In the genomic region with DNA sequence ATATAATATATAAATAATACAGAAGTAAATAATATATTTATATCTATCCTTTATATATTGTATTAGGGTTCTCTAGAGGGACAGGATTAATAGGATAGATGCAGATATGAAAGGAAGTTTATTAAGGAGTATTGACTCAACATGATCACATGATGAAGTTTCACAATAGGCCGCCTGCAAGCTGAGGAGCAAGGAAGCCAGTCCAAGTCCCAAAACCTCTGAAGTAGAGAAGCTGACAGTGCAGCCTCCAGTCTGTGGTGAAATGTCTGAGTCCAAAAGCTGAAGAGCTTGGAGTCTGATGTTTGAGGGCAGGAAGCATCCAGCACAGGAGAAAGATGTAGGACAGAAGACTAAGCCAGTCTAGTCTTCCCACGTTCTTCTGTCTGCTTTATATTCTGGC, we compare ENCODE assay signal across 13 cellular contexts. TPM values are rescaled to one million over a fixed set of nuclear protein-coding genes. Genes with fewer than 3 reads are reported as not detected.
A peak's percentile ranks its signal among the peaks of the same experiment; 100 is the strongest.
DNase-seq lines count a peak whose midpoint lies in the region; ATAC-seq and TF ChIP-seq lines count a peak whose summit lies in the region.
"Had no signal": no experiment of that assay in that cellular context is flagged by ENCODE, and none has a peak within 500 bp of the region (broad histone marks: within the 10 kb centered on the region; RNA-seq: fewer than 3 reads in every experiment).

No MANE protein-coding gene starts in this region.

- no peaks in the 10 kb centered on the region for H3K36me3 ChIP-seq in lung (ENCODE audit: control insufficient read depth in 2 of 2, insufficient read depth in 2 of 2, low read length in 2 of 2)
- H3K36me3 ChIP-seq: cardiac muscle cell had no signal

- no peak overlapping the region for H3K27ac ChIP-seq in lung (ENCODE audit: low read depth in 1 of 2, low read length in 1 of 2)
- H3K27ac ChIP-seq: cardiac muscle cell had no signal

- H3K4me3 ChIP-seq in epithelial cell of esophagus (ENCODE audit: low read length) (no peak overlapping the region), lung (no peak overlapping the region)
- H3K4me3 ChIP-seq: cardiac muscle cell had no signal

- H3K4me1 ChIP-seq in lung (ENCODE audit: control insufficient read depth in 2 of 2, insufficient read depth in 2 of 2, low read length in 2 of 2) = no peaks in the 10 kb centered on the region

- no peaks in the 10 kb centered on the region for H3K9me3 ChIP-seq in lung (ENCODE audit: control insufficient read depth in 2 of 2, insufficient read depth in 1 of 2, low read length in 1 of 2)

- no peak for ATAC-seq in lung (ENCODE audit: insufficient read depth, low FRiP score)
- ATAC-seq: Panc1, WTC11 had no signal

- no peak for TF ChIP-seq CTCF in epithelial cell of esophagus (IDR thresholded peaks at IDR 0.05; ENCODE audit: insufficient read depth, low read depth, low read length, missing control alignments)
- TF ChIP-seq CTCF in lung (IDR thresholded peaks at IDR 0.05; ENCODE audit: control extremely low read depth, extremely low read depth) = no peak

- 40 to 59% methylated on average over 2 of the region's 2 CpGs for WGBS in lung, 2 donors

- no peaks in the 10 kb centered on the region for H3K27me3 ChIP-seq in lung (ENCODE audit: control insufficient read depth, insufficient read depth)
- H3K27me3 ChIP-seq: cardiac muscle cell had no signal

- DNase-seq in AG08395 (ENCODE audit: low spot score) (peak; percentile 40), MV-4-11 (lab: John Stamatoyannopoulos, UW) (peak; percentile 67), epithelial cell of esophagus (ENCODE audit: low read depth) (peak; percentile 80), lung (ENCODE audit: low spot score) (peak; percentile 49), glomerular visceral epithelial cell (ENCODE audit: extremely low spot score) (no peak), NCI-H1930 (lab: John Stamatoyannopoulos, UW) (no peak), nucleus accumbens (lab: John Stamatoyannopoulos, UW) (no peak)
- DNase-seq in stimulated activated CD4-positive, alpha-beta T cell treated with anti-CD3 and anti-CD28 coated beads, Interleukin-2, amount 100 ng/mL, for 24 hours = no peak
- DNase-seq: activated T-cell treated with anti-CD3 and anti-CD28 coated beads, Interleukin-2, amount 50 U/mL, for 24 hours had no signal

RNA-seq across cellular contexts. Expression of a gene that starts 24.9 kb away (rescaled TPM):
- under 1 TPM in 1 of 2 donors, not detected in 1; 0.52 TPM for total RNA-seq in lung
- 1 to 10 TPM in 1 of 2 donors, under 1 TPM in 1; 0.26 to 1.7 TPM for polyA plus RNA-seq in lung
- total RNA-seq: frontal cortex had no signal

RNA-seq across cellular contexts. Expression of a gene that starts 43.6 kb away (rescaled TPM):
- 10 to 100 TPM; 27.0 to 76.0 TPM for total RNA-seq in lung
- polyA plus RNA-seq in lung = 10 to 100 TPM; 41.2 to 51.7 TPM

RNA-seq across cellular contexts. Expression of a gene that starts 46.4 kb away (rescaled TPM):
- total RNA-seq in lung = not detected
- not detected for polyA plus RNA-seq in lung
- total RNA-seq: frontal cortex, WTC11 had no signal

Comparison
In these comparisons a context has a peak if more than half of its experiments do, and no peak if none do; other contexts are left out.
1. DNase-seq: peak in AG08395 (single experiment), MV-4-11 (single experiment), epithelial cell of esophagus (single experiment) and lung (single experiment); none in stimulated activated CD4-positive, alpha-beta T cell treated with anti-CD3 and anti-CD28 coated beads, Interleukin-2, amount 100 ng/mL, for 24 hours (0 of 2), glomerular visceral epithelial cell (single experiment), NCI-H1930 (0 of 2) and nucleus accumbens (0 of 56).